28 cellular contexts compared by ENCODE assay signal in the genomic region with DNA sequence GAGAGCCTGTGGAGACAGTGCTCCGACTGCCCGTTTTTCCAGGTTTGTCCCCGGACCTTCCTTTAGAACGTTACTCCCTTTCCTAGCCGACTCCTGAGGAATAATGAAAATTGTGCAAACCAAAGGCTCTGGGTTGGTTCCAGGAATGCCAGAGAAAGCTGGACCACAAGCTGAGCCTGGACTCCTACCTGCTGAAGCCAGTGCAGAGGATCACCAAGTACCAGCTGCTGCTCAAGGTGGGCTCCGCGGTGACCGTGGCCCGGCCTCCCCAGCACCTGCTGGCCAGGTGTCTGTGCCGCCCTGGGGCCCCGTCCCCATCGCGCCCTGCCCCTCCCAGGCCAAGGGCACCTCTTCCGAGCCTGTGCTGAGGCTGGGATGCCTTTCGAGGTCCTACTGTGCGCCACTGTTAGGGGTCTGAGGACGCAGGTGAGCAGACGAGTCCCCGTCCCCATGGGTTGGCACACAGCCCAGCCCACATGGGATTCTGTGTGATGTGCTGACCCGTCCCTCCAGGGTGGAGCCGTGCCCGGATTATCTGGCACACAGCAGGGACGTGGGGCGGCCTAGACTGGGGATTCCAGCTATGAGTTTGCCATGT. TPM values are rescaled to one million over a fixed set of nuclear protein-coding genes. Genes with fewer than 3 reads are reported as not detected.
"Had no signal": no experiment of that assay in that cellular context is flagged by ENCODE, and none has a peak within 500 bp of the region (broad histone marks: within the 10 kb centered on the region; RNA-seq: fewer than 3 reads in every experiment).

No MANE protein-coding gene starts in this region.

- H3K79me2 ChIP-seq: hepatocyte had no signal

- H3K9me3 ChIP-seq: mucosa of descending colon, SK-N-SH, thoracic aorta had no signal

- H2AFZ ChIP-seq: hepatocyte had no signal

- H3K4me3 Mint-ChIP-seq: activated CD4-positive, alpha-beta memory T cell treated with anti-CD3 and anti-CD28 coated beads for 36 hours; activated naive CD4-positive, alpha-beta T cell treated with anti-CD3 and anti-CD28 coated beads for 36 hours; activated naive CD8-positive, alpha-beta T cell treated with anti-CD3 and anti-CD28 coated beads, Interleukin-2, amount 10 ng/mL, durations not matched to agents 7 days and 5 days; activated T-cell treated with anti-CD3 and anti-CD28 coated beads, Interleukin-2, amount 50 U/mL, for 72 hours; immature natural killer cell; neural crest cell; type B pancreatic cell had no signal

- H3K27me3 ChIP-seq: foreskin keratinocyte, hepatocyte had no signal

- H3K27ac Mint-ChIP-seq: activated CD4-positive, alpha-beta memory T cell treated with anti-CD3 and anti-CD28 coated beads for 36 hours; activated naive CD4-positive, alpha-beta T cell treated with anti-CD3 and anti-CD28 coated beads for 36 hours; activated naive CD8-positive, alpha-beta T cell treated with anti-CD3 and anti-CD28 coated beads, Interleukin-2, amount 10 ng/mL, durations not matched to agents 7 days and 5 days; activated T-cell treated with anti-CD3 and anti-CD28 coated beads, Interleukin-2, amount 50 U/mL, for 72 hours; immature natural killer cell had no signal

- H3K4me3 ChIP-seq: hepatocyte, mucosa of descending colon, thoracic aorta had no signal

- ATAC-seq: activated T-cell treated with anti-CD3 and anti-CD28 coated beads, Interleukin-2, amount 50 U/mL, for 72 hours; foreskin keratinocyte; mucosa of descending colon; sciatic nerve had no signal

- H3K27me3 Mint-ChIP-seq: activated CD4-positive, alpha-beta memory T cell treated with anti-CD3 and anti-CD28 coated beads for 36 hours; activated naive CD8-positive, alpha-beta T cell treated with anti-CD3 and anti-CD28 coated beads, Interleukin-2, amount 10 ng/mL, durations not matched to agents 7 days and 5 days; type B pancreatic cell had no signal

- DNase-seq: activated CD4-positive, alpha-beta memory T cell treated with anti-CD3 and anti-CD28 coated beads for 36 hours; activated CD4-positive, alpha-beta T cell treated with anti-CD3 and anti-CD28 coated beads for 48 hours; activated effector memory CD4-positive, alpha-beta T cell treated with Interleukin-2 at 50 U/mL for 16 hours; activated naive CD4-positive, alpha-beta T cell treated with anti-CD3 and anti-CD28 coated beads for 36 hours; activated naive CD8-positive, alpha-beta T cell treated with anti-CD3 and anti-CD28 coated beads, Interleukin-2, amount 10 ng/mL, durations not matched to agents 7 days and 5 days; activated T-cell treated with anti-CD3 and anti-CD28 coated beads, Interleukin-2, amount 50 U/mL, for 72 hours; amniotic stem cell; dermis blood vessel endothelial cell; effector memory CD4-positive, alpha-beta T cell; foreskin keratinocyte; immature natural killer cell; kidney glomerular epithelial cell; mesenchymal stem cell; SK-N-SH; small intestine; stimulated activated CD4-positive, alpha-beta T cell treated with anti-CD3 and anti-CD28 coated beads, Interleukin-2, amount 100 ng/mL, for 48 hours; stimulated activated CD8-positive, alpha-beta memory T cell treated with anti-CD3 and anti-CD28 coated beads, Interleukin-4, amount 100 ng/mL, for 48 hours; stimulated activated naive CD4-positive, alpha-beta T cell had no signal

- H3K4me1 ChIP-seq: foreskin keratinocyte had no signal

- H3K4me1 Mint-ChIP-seq: activated naive CD8-positive, alpha-beta T cell treated with anti-CD3 and anti-CD28 coated beads, Interleukin-2, amount 10 ng/mL, durations not matched to agents 7 days and 5 days; immature natural killer cell had no signal

- H3K27ac ChIP-seq: foreskin keratinocyte, hepatocyte, thoracic aorta had no signal

- H3K9ac ChIP-seq: SK-N-SH had no signal

- FAIRE-seq: bronchial epithelial cell, small intestine had no signal

- H3K36me3 Mint-ChIP-seq: activated naive CD8-positive, alpha-beta T cell treated with anti-CD3 and anti-CD28 coated beads, Interleukin-2, amount 10 ng/mL, durations not matched to agents 7 days and 5 days; immature natural killer cell; type B pancreatic cell had no signal

- H3K9me3 Mint-ChIP-seq: activated CD4-positive, alpha-beta memory T cell treated with anti-CD3 and anti-CD28 coated beads for 36 hours; activated naive CD4-positive, alpha-beta T cell treated with anti-CD3 and anti-CD28 coated beads for 36 hours; activated naive CD8-positive, alpha-beta T cell treated with anti-CD3 and anti-CD28 coated beads, Interleukin-2, amount 10 ng/mL, durations not matched to agents 7 days and 5 days; activated T-cell treated with anti-CD3 and anti-CD28 coated beads, Interleukin-2, amount 50 U/mL, for 72 hours; immature natural killer cell; neural crest cell; type B pancreatic cell had no signal

- H3K4me2 ChIP-seq: hepatocyte, SK-N-SH had no signal

RNA-seq across cellular contexts. Expression of gene F7, which starts 20.5 kb away (rescaled TPM):
- total RNA-seq: activated T-cell treated with anti-CD3 and anti-CD28 coated beads, Interleukin-2, amount 50 U/mL, for 72 hours; bronchial epithelial cell; dermis blood vessel endothelial cell; foreskin keratinocyte; glomerular endothelial cell; T-helper 2 cell treated with Interferon-gamma antibody and Interleukin-4, amounts not matched to agents 100 ng/mL and 5 ng/mL, for 36 hours; thoracic aorta had no signal
- polyA plus RNA-seq: foreskin keratinocyte, SK-N-SH had no signal

RNA-seq across cellular contexts. Expression of gene F10, which starts 37.6 kb away (rescaled TPM):
- total RNA-seq: activated CD4-positive, alpha-beta memory T cell treated with anti-CD3 and anti-CD28 coated beads for 36 hours; activated naive CD4-positive, alpha-beta T cell treated with anti-CD3 and anti-CD28 coated beads for 36 hours; activated naive CD8-positive, alpha-beta T cell treated with anti-CD3 and anti-CD28 coated beads, Interleukin-2, amount 10 ng/mL, durations not matched to agents 7 days and 5 days; activated T-cell treated with anti-CD3 and anti-CD28 coated beads, Interleukin-2, amount 50 U/mL, for 72 hours; dermis blood vessel endothelial cell; foreskin keratinocyte; glomerular endothelial cell; osteoblast; T-helper 2 cell treated with Interferon-gamma antibody and Interleukin-4, amounts not matched to agents 100 ng/mL and 5 ng/mL, for 36 hours had no signal
- polyA plus RNA-seq: foreskin keratinocyte, immature natural killer cell had no signal
